ENCODE assay signal across 10 cellular contexts in the genomic region with DNA sequence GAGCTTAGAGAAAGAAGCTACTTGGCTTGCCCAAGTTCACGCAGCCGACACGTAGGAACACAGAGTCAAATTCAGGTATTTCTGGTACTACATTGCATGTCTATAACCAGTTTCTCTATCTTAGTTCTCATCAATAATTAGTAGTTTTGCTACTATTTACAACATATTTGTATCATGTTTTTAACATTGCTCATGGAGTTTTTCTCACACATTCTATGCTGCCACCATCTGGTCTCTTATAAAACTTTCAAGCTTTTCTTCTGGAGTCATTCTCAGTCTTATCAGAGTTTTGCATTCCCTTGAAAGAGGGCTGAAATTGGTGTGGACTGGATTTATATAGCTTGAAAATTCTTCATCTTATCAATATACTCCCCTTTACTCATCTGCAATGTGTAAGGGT.
DNase-seq lines count a peak whose midpoint lies in the region; ATAC-seq, FAIRE-seq and TF ChIP-seq lines count a peak whose summit lies in the region.
"Had no signal": no experiment of that assay in that cellular context is flagged by ENCODE, and none has a peak within 500 bp of the region (broad histone marks: within the 10 kb centered on the region; RNA-seq: fewer than 3 reads in every experiment).

No MANE protein-coding gene starts in this region.

- DNase-seq in GM03348 (ENCODE audit: low spot score), result peak; percentile 43
- DNase-seq in OCI-LY7 (ENCODE audit: low spot score), result no peak
- DNase-seq in endothelial cell of umbilical vein (ENCODE audit: low read depth, low spot score), result peak; percentile 57
- no peak for DNase-seq in osteocyte (ENCODE audit: extremely low spot score, unreplicated experiment)
- DNase-seq in MG63, result no peak
- DNase-seq in NCI-H345 (lab: John Stamatoyannopoulos, UW), result no peak
- DNase-seq in stimulated activated naive B cell treated with anti-CD40 and anti-IgM and Interleukin-4, amounts not matched to agents 10 μg/mL and 1 μg/mL and 100 μg/mL, for 72 hours, result no peak
- DNase-seq: activated CD4-positive, alpha-beta T cell treated with anti-CD3 and anti-CD28 coated beads for 36 hours; NCI-H1436 had no signal

- H3K4me2 ChIP-seq in OCI-LY7 (ENCODE audit: low read length) (no peak overlapping the region), endothelial cell of umbilical vein (ENCODE audit: insufficient read depth, low read length) (no peak overlapping the region)

- TF ChIP-seq CTCF in OCI-LY7 (conservative IDR thresholded peaks at IDR 0.05; ENCODE audit: low read length) (peak; percentile 57), endothelial cell of umbilical vein (IDR thresholded peaks at IDR 0.05; ENCODE audit: extremely low read depth in 1 of 2, insufficient read depth in 1 of 2, low read depth in 1 of 2, low read length in 2 of 2) (peak in 1 of 2 donors; percentile 21), osteocyte (IDR thresholded peaks at IDR 0.05) (peak; percentile 56)

- no TSS peak for BruUV-seq in OCI-LY7 (replicated peaks; lab: Mats Ljungman, UMichigan)
- no TSS peak for BruUV-seq in endothelial cell of umbilical vein (replicated peaks; lab: Mats Ljungman, UMichigan)

- H3K36me3 Mint-ChIP-seq in osteocyte (ENCODE audit: unreplicated experiment), result no peaks in the 10 kb centered on the region
- no peaks in the 10 kb centered on the region for H3K36me3 Mint-ChIP-seq in stimulated activated naive B cell treated with anti-CD40 and anti-IgM and Interleukin-4, amounts not matched to agents 10 μg/mL and 1 μg/mL and 100 μg/mL, for 72 hours

- H3K4me1 Mint-ChIP-seq in osteocyte (ENCODE audit: unreplicated experiment), result no peaks in the 10 kb centered on the region
- H3K4me1 Mint-ChIP-seq in stimulated activated naive B cell treated with anti-CD40 and anti-IgM and Interleukin-4, amounts not matched to agents 10 μg/mL and 1 μg/mL and 100 μg/mL, for 72 hours, result no peaks in the 10 kb centered on the region
- H3K4me1 Mint-ChIP-seq: activated CD4-positive, alpha-beta T cell treated with anti-CD3 and anti-CD28 coated beads for 36 hours had no signal

- no peak for ATAC-seq in GM21367 (IDR thresholded peaks at IDR 0.05; ENCODE audit: unreplicated experiment)
- no peak for ATAC-seq in stimulated activated naive B cell treated with anti-CD40 and anti-IgM and Interleukin-4, amounts not matched to agents 10 μg/mL and 1 μg/mL and 100 μg/mL, for 72 hours (replicated peaks)
- ATAC-seq: activated CD4-positive, alpha-beta T cell treated with anti-CD3 and anti-CD28 coated beads for 36 hours had no signal

- H2AFZ ChIP-seq in OCI-LY7 (ENCODE audit: low read length), result no peak overlapping the region
- H2AFZ ChIP-seq in endothelial cell of umbilical vein (ENCODE audit: low read depth, low read length), result peak overlapping the region; percentile 1

- no peaks in the 10 kb centered on the region for H3K79me2 ChIP-seq in OCI-LY7 (ENCODE audit: insufficient read depth, low read depth, low read length)
- no peaks in the 10 kb centered on the region for H3K79me2 ChIP-seq in endothelial cell of umbilical vein (ENCODE audit: control insufficient read depth, insufficient read depth, low read length)

- no peaks in the 10 kb centered on the region for H3K9me3 Mint-ChIP-seq in osteocyte (ENCODE audit: unreplicated experiment)
- H3K9me3 Mint-ChIP-seq in stimulated activated naive B cell treated with anti-CD40 and anti-IgM and Interleukin-4, amounts not matched to agents 10 μg/mL and 1 μg/mL and 100 μg/mL, for 72 hours, result peaks cover 0 to 1% of the 10 kb centered on the region in 2 donors

- H3K4me1 ChIP-seq in OCI-LY7 (ENCODE audit: insufficient read depth, low read length, poor library complexity, severe bottlenecking), result no peaks in the 10 kb centered on the region
- H3K4me1 ChIP-seq in endothelial cell of umbilical vein (ENCODE audit: control insufficient read depth, extremely low read depth, insufficient read depth, low read length), result no peaks in the 10 kb centered on the region

- CTCF ChIA-PET in OCI-LY7 (lab: Charles Lee; ENCODE audit: unreplicated experiment), result no interaction called here
- CTCF ChIA-PET in endothelial cell of umbilical vein (lab: Charles Lee), result interaction anchor here (0.6 to 3.3 kb wide), 40 partner anchors 10 to 778 kb away, joined by 3 to 34 read pairs (median 4); a partner anchor contains a TSS

- H3K9me2 ChIP-seq in OCI-LY7 (ENCODE audit: insufficient read depth, low read length), result no peaks in the 10 kb centered on the region

- H3K27ac ChIP-seq in OCI-LY7 (ENCODE audit: low read depth, low read length, poor library complexity, severe bottlenecking) (no peak overlapping the region), endothelial cell of umbilical vein (ENCODE audit: insufficient read depth, low read depth, low read length) (no peak overlapping the region)

- H3K9me1 ChIP-seq in endothelial cell of umbilical vein (replicated peaks; ENCODE audit: control insufficient read depth, extremely low read depth, insufficient read depth, low read length), result no peaks in the 10 kb centered on the region

- no peak overlapping the region for H3K27ac Mint-ChIP-seq in osteocyte (ENCODE audit: unreplicated experiment)
- no peak overlapping the region for H3K27ac Mint-ChIP-seq in stimulated activated naive B cell treated with anti-CD40 and anti-IgM and Interleukin-4, amounts not matched to agents 10 μg/mL and 1 μg/mL and 100 μg/mL, for 72 hours
- H3K27ac Mint-ChIP-seq: activated CD4-positive, alpha-beta T cell treated with anti-CD3 and anti-CD28 coated beads for 36 hours had no signal

- intact Hi-C loops in OCI-LY7 (cut with micrococcal nuclease; ENCODE audit: unreplicated experiment), result no loop called here
- intact Hi-C loops in endothelial cell of umbilical vein (cut with micrococcal nuclease), result loop anchor here (1.0 to 2.0 kb wide), 2 partner anchors 28 to 347 kb away; no protein-coding TSS in a partner anchor

- H3K27me3 Mint-ChIP-seq in osteocyte (ENCODE audit: unreplicated experiment), result peaks cover 2% of the 10 kb centered on the region
- H3K27me3 Mint-ChIP-seq in stimulated activated naive B cell treated with anti-CD40 and anti-IgM and Interleukin-4, amounts not matched to agents 10 μg/mL and 1 μg/mL and 100 μg/mL, for 72 hours, result no peaks in the 10 kb centered on the region
- H3K27me3 Mint-ChIP-seq: activated CD4-positive, alpha-beta T cell treated with anti-CD3 and anti-CD28 coated beads for 36 hours had no signal

- H4K20me1 ChIP-seq in OCI-LY7 (ENCODE audit: insufficient read depth, low read length) (no peaks in the 10 kb centered on the region), endothelial cell of umbilical vein (replicated peaks; ENCODE audit: control insufficient read depth, extremely low read depth, insufficient read depth, low read length) (no peaks in the 10 kb centered on the region)

- H3K4me3 ChIP-seq in OCI-LY7 (ENCODE audit: low read depth, low read length, poor library complexity, severe bottlenecking), result no peak overlapping the region
- H3K4me3 ChIP-seq in endothelial cell of umbilical vein (replicated peaks in 1 of 3; ENCODE audit: insufficient read depth in 1 of 3, low read depth in 1 of 3, low read length in 3 of 3), result no peak overlapping the region
- no peak overlapping the region for H3K4me3 ChIP-seq in MG63

- dilution Hi-C loops in endothelial cell of umbilical vein (cut with MboI; ENCODE audit: extremely low pct_ligation_motif_present, low sequenced_read_pairs), result no loop called here

- no peak overlapping the region for H3K4me3 Mint-ChIP-seq in osteocyte (ENCODE audit: unreplicated experiment)
- no peak overlapping the region for H3K4me3 Mint-ChIP-seq in stimulated activated naive B cell treated with anti-CD40 and anti-IgM and Interleukin-4, amounts not matched to agents 10 μg/mL and 1 μg/mL and 100 μg/mL, for 72 hours
- H3K4me3 Mint-ChIP-seq: activated CD4-positive, alpha-beta T cell treated with anti-CD3 and anti-CD28 coated beads for 36 hours had no signal

- H3K9me3 ChIP-seq in OCI-LY7 (ENCODE audit: low read length) (no peaks in the 10 kb centered on the region), endothelial cell of umbilical vein (replicated peaks; ENCODE audit: control insufficient read depth, insufficient read depth, low read length) (no peaks in the 10 kb centered on the region), MG63 (peaks cover 3% of the 10 kb centered on the region; the same call in 1 of the 2 replicates)

- FAIRE-seq in endothelial cell of umbilical vein (lab: Jason Lieb, UNC), result no peak

- TF ChIP-seq POLR2A in endothelial cell of umbilical vein (IDR thresholded peaks at IDR 0.05; ENCODE audit: low read depth, low read length), result no peak

- POLR2A ChIA-PET in OCI-LY7 (lab: Charles Lee) (interaction anchor here (0.6 to 1.2 kb wide), 2 partner anchors 14 to 39 kb away, joined by 3 read pairs; no protein-coding TSS in a partner anchor), endothelial cell of umbilical vein (lab: Charles Lee) (no interaction called here)

- H3K27me3 ChIP-seq in endothelial cell of umbilical vein (ENCODE audit: control insufficient read depth in 2 of 2, insufficient read depth in 2 of 2, low read length in 2 of 2) (no peaks in the 10 kb centered on the region), MG63 (no peaks in the 10 kb centered on the region)

- no peak overlapping the region for H3K9ac ChIP-seq in endothelial cell of umbilical vein (replicated peaks; ENCODE audit: extremely low read depth, insufficient read depth, low read length)

- no peaks in the 10 kb centered on the region for H3K36me3 ChIP-seq in OCI-LY7 (ENCODE audit: insufficient read depth, low read length)
- no peaks in the 10 kb centered on the region for H3K36me3 ChIP-seq in endothelial cell of umbilical vein (ENCODE audit: control insufficient read depth in 2 of 2, extremely low read depth in 1 of 2, insufficient read depth in 2 of 2, low read length in 2 of 2)
- no peaks in the 10 kb centered on the region for H3K36me3 ChIP-seq in MG63

TF ChIP-seq in endothelial cell of umbilical vein, 7 proteins besides CTCF, POLR2A, EP300 and RAD21:
- TF ChIP-seq, protein P1, sequence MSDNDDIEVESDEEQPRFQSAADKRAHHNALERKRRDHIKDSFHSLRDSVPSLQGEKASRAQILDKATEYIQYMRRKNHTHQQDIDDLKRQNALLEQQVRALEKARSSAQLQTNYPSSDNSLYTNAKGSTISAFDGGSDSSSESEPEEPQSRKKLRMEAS (IDR thresholded peaks at IDR 0.05; ENCODE audit: insufficient read depth, insufficient read length), result no peak
- TF ChIP-seq JUN (IDR thresholded peaks at IDR 0.05; ENCODE audit: borderline replicate concordance, insufficient read depth, insufficient read length, low read depth) (no peak), FOS (IDR thresholded peaks at IDR 0.05; ENCODE audit: borderline replicate concordance, insufficient read depth, low read length) (no peak), POLR2AphosphoS5 (IDR thresholded peaks at IDR 0.05; ENCODE audit: insufficient read depth, low read depth, low read length) (no peak), EZH2 (IDR thresholded peaks at IDR 0.05; ENCODE audit: borderline replicate concordance, low read depth, low read length, severe bottlenecking) (no peak), MYC (IDR thresholded peaks at IDR 0.05; ENCODE audit: low read depth, low read length) (no peak), GATA2 (IDR thresholded peaks at IDR 0.05; ENCODE audit: insufficient read depth, insufficient read length, low read depth, low read length) (no peak)

Comparison
In these comparisons a context has a peak if more than half of its experiments do, and no peak if none do; other contexts are left out.
1. DNase-seq: peak in GM03348 (single experiment) and endothelial cell of umbilical vein (single experiment); none in OCI-LY7 (single experiment), osteocyte (single experiment), MG63 (single experiment), NCI-H345 (single experiment) and stimulated activated naive B cell treated with anti-CD40 and anti-IgM and Interleukin-4, amounts not matched to agents 10 μg/mL and 1 μg/mL and 100 μg/mL, for 72 hours (single experiment).